ENCODE assay signal across 19 cellular contexts in the genomic region with DNA sequence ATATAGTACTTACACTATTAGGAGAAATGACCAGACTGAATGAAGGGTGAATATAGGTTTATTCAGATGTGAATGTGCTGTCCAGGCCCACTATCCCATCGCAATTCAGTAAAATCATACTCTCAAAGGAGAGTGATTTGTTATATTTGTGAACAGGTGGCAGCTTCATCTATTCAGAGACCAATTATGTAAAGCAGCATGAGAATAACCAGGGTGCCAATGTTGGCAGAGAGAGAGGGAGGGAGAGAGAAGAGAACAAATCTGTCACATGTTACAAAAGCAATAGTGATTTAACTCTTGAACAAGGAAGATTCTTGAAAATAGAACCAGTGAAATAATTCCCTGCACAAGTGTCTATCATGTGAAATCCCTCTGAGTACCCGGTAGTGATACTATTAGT.
"Had no signal": no experiment of that assay in that cellular context is flagged by ENCODE, and none has a peak within 500 bp of the region (broad histone marks: within the 10 kb centered on the region; RNA-seq: fewer than 3 reads in every experiment).

No MANE protein-coding gene starts in this region.

- ATAC-seq: activated CD4-positive, alpha-beta T cell treated with anti-CD3 and anti-CD28 coated beads for 36 hours; activated T-helper 17 cell treated with anti-CD3 and anti-CD28 coated beads, Interleukin-2, amount 50 U/mL, for 72 hours; gastroesophageal sphincter; left colon; natural killer cell treated with Interleukin-12 subunit alpha and Interleukin-12 subunit beta and Interleukin-15 and Interleukin-18, amount 100 ng/mL, for 72 hours; stimulated activated naive B cell treated with anti-CD40 and anti-IgM and Interleukin-4, amounts not matched to agents 10 μg/mL and 1 μg/mL and 100 μg/mL, for 72 hours had no signal

- DNase-seq: activated B cell treated with CpG ODN at 0.5 μM for 24 hours; activated CD4-positive, alpha-beta T cell treated with anti-CD3 and anti-CD28 coated beads for 36 hours; activated CD4-positive, alpha-beta T cell treated with anti-CD3 and anti-CD28 coated beads, Interleukin-2, amount 50 U/mL, for 4 hours; activated CD8-positive, alpha-beta memory T cell treated with anti-CD3 and anti-CD28 coated beads for 24 hours; activated CD8-positive, alpha-beta memory T cell treated with anti-CD3 and anti-CD28 coated beads, Interleukin-2, amount 50 U/mL, for 4 hours; activated naive CD4-positive, alpha-beta T cell; activated T-cell treated with anti-CD3 and anti-CD28 coated beads, Interleukin-2, amount 50 U/mL, for 24 hours; adrenal gland; central memory CD4-positive, alpha-beta T cell; head of caudate nucleus; left colon; ovary; stimulated activated CD4-positive, alpha-beta T cell treated with anti-CD3 and anti-CD28 coated beads, Interleukin-2, amount 100 ng/mL, for 48 hours; stimulated activated CD8-positive, alpha-beta memory T cell treated with anti-CD3 and anti-CD28 coated beads, Interleukin-4, amount 100 ng/mL, for 48 hours; stimulated activated naive B cell treated with anti-CD40 and anti-IgM and Interleukin-4, amounts not matched to agents 10 μg/mL and 1 μg/mL and 100 μg/mL, for 72 hours; transverse colon had no signal
